8 cellular contexts compared by ENCODE assay signal in genomic region chrX:150692837-150693781, GRCh38. TPM values are rescaled to one million over a fixed set of nuclear protein-coding genes. Genes with fewer than 3 reads are reported as not detected.
DNase-seq lines count a peak whose midpoint lies in the region; ATAC-seq and TF ChIP-seq lines count a peak whose summit lies in the region.

Gene MTMR1 (plus strand): TSS chrX:150693396. CDS start chrX:150693531, 135 bp downstream.

- in situ Hi-C loops in G401 (cut with HindIII; ENCODE audit: low sequenced_read_pairs) = no loop called here

- no peaks in the 10 kb centered on the region for H3K9me2 ChIP-seq in Karpas-422 (replicated peaks; ENCODE audit: insufficient read depth, low read length)

- H3K4me3 Mint-ChIP-seq in stimulated activated naive B cell treated with anti-CD40 and anti-IgM and Interleukin-4, amounts not matched to agents 10 μg/mL and 1 μg/mL and 100 μg/mL, for 72 hours = peak within 1 kb of the TSS; percentile 86 to 93

- peak within 1 kb of the TSS; percentile 94 for H3K27ac Mint-ChIP-seq in stimulated activated naive B cell treated with anti-CD40 and anti-IgM and Interleukin-4, amounts not matched to agents 10 μg/mL and 1 μg/mL and 100 μg/mL, for 72 hours

- peak; percentile 25 for DNase-seq in G401 (ENCODE audit: low spot score)
- DNase-seq in Karpas-422 = peak; percentile 74
- peak; percentile 36 for DNase-seq in activated CD4-positive, alpha-beta T cell treated with anti-CD3 and anti-CD28 coated beads for 1 hour
- DNase-seq in dorsolateral prefrontal cortex = peak in 4 of 10 donors; percentile 19 to 54 (median 38)
- peak; percentile 17 to 39 for DNase-seq in lung microvascular endothelial cell (ENCODE audit: low read depth in 2 of 2)
- DNase-seq in stimulated activated naive B cell treated with anti-CD40 and anti-IgM and Interleukin-4, amounts not matched to agents 10 μg/mL and 1 μg/mL and 100 μg/mL, for 72 hours = peak; percentile 33
- DNase-seq in DMS114 treated with DMSO at 0.1 percent for 48 hours (lab: John Stamatoyannopoulos, UW; ENCODE audit: unreplicated experiment) = no peak

- H3K9me3 Mint-ChIP-seq in stimulated activated naive B cell treated with anti-CD40 and anti-IgM and Interleukin-4, amounts not matched to agents 10 μg/mL and 1 μg/mL and 100 μg/mL, for 72 hours = no peaks in the 10 kb centered on the region

- peaks cover 34 to 64% of the 10 kb centered on the region in 2 donors for H3K4me1 Mint-ChIP-seq in stimulated activated naive B cell treated with anti-CD40 and anti-IgM and Interleukin-4, amounts not matched to agents 10 μg/mL and 1 μg/mL and 100 μg/mL, for 72 hours

- peaks cover 0 to 3% of the 10 kb centered on the region in 2 donors for H3K36me3 Mint-ChIP-seq in stimulated activated naive B cell treated with anti-CD40 and anti-IgM and Interleukin-4, amounts not matched to agents 10 μg/mL and 1 μg/mL and 100 μg/mL, for 72 hours

- peaks cover 6% of the 10 kb centered on the region; the same call in 1 of the 2 replicates for H4K20me1 ChIP-seq in Karpas-422 (ENCODE audit: insufficient read depth, low read depth, low read length)

- peaks cover 42% of the 10 kb centered on the region for H3K4me1 ChIP-seq in Karpas-422 (ENCODE audit: low read length)

- intact Hi-C loops in dorsolateral prefrontal cortex (cut with DNase I) = loop anchor here (10.0 kb wide), 1 partner anchor 328 kb away; the partner anchor contains the start of gene MAMLD1 (in 2 of the 2)

- no peak for TF ChIP-seq CTCF in dorsolateral prefrontal cortex (IDR thresholded peaks at IDR 0.05 in 54 of 56, conservative IDR thresholded peaks at IDR 0.05 in 2 of 56; ENCODE audit: low read depth in 1 of 56, partially characterized antibody in 56 of 56)

- H3K4me3 ChIP-seq in Karpas-422 (ENCODE audit: low read length) = peak within 1 kb of the TSS; percentile 71
- peak within 1 kb of the TSS; percentile 36 to 74 (median 60) for H3K4me3 ChIP-seq in dorsolateral prefrontal cortex

- no peaks in the 10 kb centered on the region for H3K9me3 ChIP-seq in Karpas-422 (ENCODE audit: low read length)

- no peaks in the 10 kb centered on the region for H3K27me3 ChIP-seq in Karpas-422 (ENCODE audit: low read length)
- H3K27me3 ChIP-seq in dorsolateral prefrontal cortex = peaks cover 0 to 62% (median 3%) of the 10 kb centered on the region in 45 donors

- H3K36me3 ChIP-seq in Karpas-422 (ENCODE audit: insufficient read depth, low read length) = no peaks in the 10 kb centered on the region

- H3K4me2 ChIP-seq in Karpas-422 (ENCODE audit: low read depth, low read length, poor library complexity, severe bottlenecking) = peak within 1 kb of the TSS; percentile 76

- ATAC-seq in GM21723 (IDR thresholded peaks at IDR 0.05; ENCODE audit: unreplicated experiment) = peak; percentile 46
- peak; percentile 57 to 68 for ATAC-seq in stimulated activated naive B cell treated with anti-CD40 and anti-IgM and Interleukin-4, amounts not matched to agents 10 μg/mL and 1 μg/mL and 100 μg/mL, for 72 hours (replicated peaks)

- no peaks in the 10 kb centered on the region for H3K27me3 Mint-ChIP-seq in stimulated activated naive B cell treated with anti-CD40 and anti-IgM and Interleukin-4, amounts not matched to agents 10 μg/mL and 1 μg/mL and 100 μg/mL, for 72 hours

- H3K27ac ChIP-seq in Karpas-422 (ENCODE audit: low read length) (peak within 1 kb of the TSS; percentile 94), dorsolateral prefrontal cortex (peak within 1 kb of the TSS in 54 of 59 donors; percentile 22 to 87 (median 75))

- H3K9ac ChIP-seq in Karpas-422 (ENCODE audit: low read length) = peak within 1 kb of the TSS; percentile 79

- H2AFZ ChIP-seq in Karpas-422 (ENCODE audit: low read length) = no peak within 1 kb of the TSS

- H3K79me2 ChIP-seq in Karpas-422 (ENCODE audit: low read length) = peaks cover 42% of the 10 kb centered on the region

RNA-seq across cellular contexts. Expression of gene MTMR1, which starts in this region (rescaled TPM):
- 4.8 and 10.9 TPM in 2 replicates for total RNA-seq in G401 (2014; rRNA removed; shearing (Covaris generic))
- total RNA-seq in Karpas-422 (2014; rRNA removed; shearing (Covaris generic); ENCODE audit: low replicate concordance) = 23.0 and 33.2 TPM in 2 replicates
- 10 to 100 TPM; 24.8 to 58.5 (median 39.0) TPM for total RNA-seq in dorsolateral prefrontal cortex
- total RNA-seq in lung microvascular endothelial cell = 8.1 and 9.3 TPM in 2 replicates
